ENCODE assay signal across 20 cellular contexts in the genomic region with DNA sequence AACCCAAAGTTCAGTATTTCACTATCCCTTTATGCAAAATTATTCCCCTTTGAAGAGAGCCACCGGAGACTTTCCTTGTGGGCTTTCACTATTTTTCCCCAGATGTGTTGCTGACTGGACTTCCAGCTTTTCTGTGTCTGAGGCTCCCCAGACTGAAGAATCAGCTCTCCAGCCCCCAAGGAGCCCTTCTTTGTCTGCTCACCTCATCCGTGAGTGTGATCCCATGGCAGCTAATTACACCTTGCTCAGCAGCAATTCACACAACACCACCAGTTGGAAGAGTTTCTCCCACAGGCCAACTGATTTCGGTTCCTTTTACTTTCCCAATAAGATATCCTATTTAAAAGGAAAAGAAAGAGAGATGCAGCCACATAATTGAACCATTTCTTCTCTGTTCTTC.
DNase-seq lines count a peak whose midpoint lies in the region; ATAC-seq and TF ChIP-seq lines count a peak whose summit lies in the region.
"Had no signal": no experiment of that assay in that cellular context is flagged by ENCODE, and none has a peak within 500 bp of the region (broad histone marks: within the 10 kb centered on the region; RNA-seq: fewer than 3 reads in every experiment).

No MANE protein-coding gene starts in this region.

- no peak overlapping the region for H2BK12ac ChIP-seq in mesenchymal stem cell (ENCODE audit: low read length in 2 of 2)

- peaks cover 0 to 10% of the 10 kb centered on the region in 2 experiments for H3K27me3 ChIP-seq in mesenchymal stem cell (ENCODE audit: control insufficient read depth in 1 of 2, insufficient read depth in 1 of 2, low read length in 2 of 2)
- H3K27me3 ChIP-seq in upper lobe of right lung = no peaks in the 10 kb centered on the region
- H3K27me3 ChIP-seq: BE2C had no signal

- H2BK15ac ChIP-seq in mesenchymal stem cell (ENCODE audit: low read depth, poor library complexity, severe bottlenecking) = no peak overlapping the region

- no peak for ATAC-seq in activated CD8-positive, alpha-beta memory T cell treated with anti-CD3 and anti-CD28 coated beads, Interleukin-2, amount 10 ng/mL, durations not matched to agents 7 days and 5 days
- ATAC-seq in upper lobe of right lung = no peak
- ATAC-seq in GM19452 (IDR thresholded peaks at IDR 0.05; ENCODE audit: unreplicated experiment) = no peak
- ATAC-seq: GM12878 had no signal

- H3K79me1 ChIP-seq in mesenchymal stem cell (replicated peaks; ENCODE audit: low read length, poor library complexity, severe bottlenecking) = no peaks in the 10 kb centered on the region

- no peak overlapping the region for H3K4me3 Mint-ChIP-seq in activated CD8-positive, alpha-beta memory T cell treated with anti-CD3 and anti-CD28 coated beads, Interleukin-2, amount 10 ng/mL, durations not matched to agents 7 days and 5 days
- H3K4me3 Mint-ChIP-seq: CD4-positive, CD25-positive, alpha-beta regulatory T cell had no signal

- H3K27ac ChIP-seq in mesenchymal stem cell (ENCODE audit: low read length, poor library complexity, severe bottlenecking) (no peak overlapping the region), upper lobe of right lung (no peak overlapping the region)

- no peak overlapping the region for H2BK120ac ChIP-seq in mesenchymal stem cell (ENCODE audit: low read depth, low read length)

- H3K9me3 ChIP-seq in mesenchymal stem cell (ENCODE audit: control insufficient read depth, low read length) = no peaks in the 10 kb centered on the region
- no peaks in the 10 kb centered on the region for H3K9me3 ChIP-seq in upper lobe of right lung
- H3K9me3 ChIP-seq: BE2C, HAP-1 had no signal

- no peaks in the 10 kb centered on the region for H3K27me3 Mint-ChIP-seq in activated CD8-positive, alpha-beta memory T cell treated with anti-CD3 and anti-CD28 coated beads, Interleukin-2, amount 10 ng/mL, durations not matched to agents 7 days and 5 days
- H3K27me3 Mint-ChIP-seq: CD4-positive, CD25-positive, alpha-beta regulatory T cell had no signal

- H3K4me3 ChIP-seq in mesenchymal stem cell (ENCODE audit: insufficient read depth in 1 of 2, low read depth in 1 of 2, low read length in 2 of 2) (no peak overlapping the region), upper lobe of right lung (no peak overlapping the region)
- H3K4me3 ChIP-seq: GM12878, HAP-1 had no signal

- H4K91ac ChIP-seq in mesenchymal stem cell (ENCODE audit: low read length) = no peak overlapping the region

- peak; percentile 11 for DNase-seq in activated CD8-positive, alpha-beta memory T cell treated with anti-CD3 and anti-CD28 coated beads, Interleukin-2, amount 10 ng/mL, durations not matched to agents 7 days and 5 days
- no peak for DNase-seq in activated CD8-positive, alpha-beta memory T cell treated with anti-CD3 and anti-CD28 coated beads, Interleukin-2, amount 50 U/mL, for 4 hours
- peak; percentile 48 for DNase-seq in NCI-H69 (lab: John Stamatoyannopoulos, UW)
- DNase-seq in mesenchymal stem cell = no peak
- no peak for DNase-seq in upper lobe of right lung
- DNase-seq in superior temporal gyrus (ENCODE audit: extremely low spot score) = no peak
- DNase-seq: ACHN; BE2C; C1 segment of cervical spinal cord; CD4-positive, CD25-positive, alpha-beta regulatory T cell; CD8-positive, alpha-beta memory T cell; COR-L47; DMS 273 treated with DMSO at 0.1 percent for 48 hours; DMS53; DND-41; EL; IMR-90 had no signal

- intact Hi-C loops in upper lobe of right lung (cut with DNase I) = no loop called here

- no peak overlapping the region for H4K8ac ChIP-seq in mesenchymal stem cell (ENCODE audit: low read length)

- H3K27ac Mint-ChIP-seq in activated CD8-positive, alpha-beta memory T cell treated with anti-CD3 and anti-CD28 coated beads, Interleukin-2, amount 10 ng/mL, durations not matched to agents 7 days and 5 days = no peak overlapping the region
- H3K27ac Mint-ChIP-seq: CD4-positive, CD25-positive, alpha-beta regulatory T cell; CD8-positive, alpha-beta memory T cell had no signal

- H3K9me3 Mint-ChIP-seq in activated CD8-positive, alpha-beta memory T cell treated with anti-CD3 and anti-CD28 coated beads, Interleukin-2, amount 10 ng/mL, durations not matched to agents 7 days and 5 days (ENCODE audit: low read depth) = no peaks in the 10 kb centered on the region
- H3K9me3 Mint-ChIP-seq: CD8-positive, alpha-beta memory T cell had no signal

- H3K9ac ChIP-seq in mesenchymal stem cell (ENCODE audit: low read length) = no peak overlapping the region

- H3K4me2 ChIP-seq in mesenchymal stem cell (ENCODE audit: low read length, poor library complexity, severe bottlenecking) = no peak overlapping the region

- no peak overlapping the region for H3K4ac ChIP-seq in mesenchymal stem cell (ENCODE audit: low read depth in 1 of 2, low read length in 2 of 2)

- TF ChIP-seq CTCF in upper lobe of right lung (IDR thresholded peaks at IDR 0.05) = no peak

- no peak overlapping the region for H3K18ac ChIP-seq in mesenchymal stem cell (ENCODE audit: low read depth in 1 of 2, low read length in 2 of 2)

- H3K36me3 ChIP-seq in mesenchymal stem cell (ENCODE audit: control insufficient read depth in 1 of 2, insufficient read depth in 2 of 2, low read depth in 1 of 2, low read length in 2 of 2) (peaks cover 0 to 6% of the 10 kb centered on the region in 2 experiments), upper lobe of right lung (no peaks in the 10 kb centered on the region)
- H3K36me3 ChIP-seq: BE2C, HAP-1 had no signal

- no peak overlapping the region for H2BK5ac ChIP-seq in mesenchymal stem cell (ENCODE audit: low read depth, low read length, poor library complexity, severe bottlenecking)

- peak overlapping the region; percentile 71 for H2AK5ac ChIP-seq in mesenchymal stem cell (ENCODE audit: low read length, severe bottlenecking)

- H3K23ac ChIP-seq in mesenchymal stem cell (ENCODE audit: low read length in 2 of 2) = no peak overlapping the region

- H3K4me1 ChIP-seq in mesenchymal stem cell (ENCODE audit: control insufficient read depth, insufficient read depth, low read depth, low read length) (peaks cover 7% of the 10 kb centered on the region), upper lobe of right lung (no peaks in the 10 kb centered on the region)
- H3K4me1 ChIP-seq: BE2C, HAP-1 had no signal

- CTCF ChIA-PET in activated CD8-positive, alpha-beta memory T cell treated with anti-CD3 and anti-CD28 coated beads, Interleukin-2, amount 10 ng/mL, durations not matched to agents 7 days and 5 days (lab: Charles Lee) = no interaction called here

- H2AFZ ChIP-seq in mesenchymal stem cell (ENCODE audit: low read depth, low read length) = no peak overlapping the region

- H3K14ac ChIP-seq in mesenchymal stem cell (ENCODE audit: low read length in 2 of 2) = no peak overlapping the region

- H3K36me3 Mint-ChIP-seq in activated CD8-positive, alpha-beta memory T cell treated with anti-CD3 and anti-CD28 coated beads, Interleukin-2, amount 10 ng/mL, durations not matched to agents 7 days and 5 days = no peaks in the 10 kb centered on the region
- H3K36me3 Mint-ChIP-seq: CD4-positive, CD25-positive, alpha-beta regulatory T cell; CD8-positive, alpha-beta memory T cell had no signal

- 73% methylated on average over 3 of the region's 3 CpGs for WGBS in mesenchymal stem cell

- no peaks in the 10 kb centered on the region for H3K4me1 Mint-ChIP-seq in activated CD8-positive, alpha-beta memory T cell treated with anti-CD3 and anti-CD28 coated beads, Interleukin-2, amount 10 ng/mL, durations not matched to agents 7 days and 5 days
- H3K4me1 Mint-ChIP-seq: CD4-positive, CD25-positive, alpha-beta regulatory T cell; CD8-positive, alpha-beta memory T cell had no signal

Comparison
In these comparisons a context has a peak if more than half of its experiments do, and no peak if none do; other contexts are left out.
1. DNase-seq: peak in activated CD8-positive, alpha-beta memory T cell treated with anti-CD3 and anti-CD28 coated beads, Interleukin-2, amount 10 ng/mL, durations not matched to agents 7 days and 5 days (single experiment) and NCI-H69 (single experiment); none in activated CD8-positive, alpha-beta memory T cell treated with anti-CD3 and anti-CD28 coated beads, Interleukin-2, amount 50 U/mL, for 4 hours (single experiment), mesenchymal stem cell (single experiment), upper lobe of right lung (single experiment) and superior temporal gyrus (single experiment).